In the genomic region with DNA sequence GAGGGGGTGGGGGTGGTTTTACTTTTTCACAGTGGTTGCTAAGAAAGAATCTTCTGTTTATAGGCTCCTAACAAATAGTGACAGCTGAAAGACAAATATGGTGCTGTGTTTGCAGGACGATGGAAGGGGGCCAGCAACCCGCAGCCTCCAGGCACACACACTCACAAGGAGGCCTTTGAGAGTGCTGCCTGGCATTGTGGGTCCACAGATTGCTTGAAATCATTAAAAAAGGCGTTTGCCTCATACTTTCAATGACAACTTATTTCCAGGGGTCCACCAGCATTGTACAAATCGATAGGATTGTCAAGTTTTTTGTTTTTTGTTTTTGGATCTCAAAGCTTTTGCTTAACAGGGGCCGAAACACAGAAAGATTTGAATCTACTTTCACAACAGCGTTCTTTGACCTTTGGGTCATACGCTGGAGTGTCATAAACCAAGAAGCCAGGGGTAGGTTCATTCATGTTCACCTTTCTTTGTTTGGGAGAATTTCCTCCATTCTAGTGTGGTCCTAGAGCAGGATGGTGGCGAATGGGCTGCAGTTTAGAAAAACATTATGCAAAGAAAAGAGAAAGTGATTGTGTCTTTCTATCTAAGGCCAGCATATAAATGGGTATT, we compare ENCODE assay signal across 1 cellular context.
TF ChIP-seq lines count a peak whose summit lies in the region.

No MANE protein-coding gene starts in this region.

TF ChIP-seq in HepG2, 621 proteins besides CTCF, POLR2A, EP300 and RAD21 (continued from another document and continues in another):
- TF ChIP-seq, protein P1, sequence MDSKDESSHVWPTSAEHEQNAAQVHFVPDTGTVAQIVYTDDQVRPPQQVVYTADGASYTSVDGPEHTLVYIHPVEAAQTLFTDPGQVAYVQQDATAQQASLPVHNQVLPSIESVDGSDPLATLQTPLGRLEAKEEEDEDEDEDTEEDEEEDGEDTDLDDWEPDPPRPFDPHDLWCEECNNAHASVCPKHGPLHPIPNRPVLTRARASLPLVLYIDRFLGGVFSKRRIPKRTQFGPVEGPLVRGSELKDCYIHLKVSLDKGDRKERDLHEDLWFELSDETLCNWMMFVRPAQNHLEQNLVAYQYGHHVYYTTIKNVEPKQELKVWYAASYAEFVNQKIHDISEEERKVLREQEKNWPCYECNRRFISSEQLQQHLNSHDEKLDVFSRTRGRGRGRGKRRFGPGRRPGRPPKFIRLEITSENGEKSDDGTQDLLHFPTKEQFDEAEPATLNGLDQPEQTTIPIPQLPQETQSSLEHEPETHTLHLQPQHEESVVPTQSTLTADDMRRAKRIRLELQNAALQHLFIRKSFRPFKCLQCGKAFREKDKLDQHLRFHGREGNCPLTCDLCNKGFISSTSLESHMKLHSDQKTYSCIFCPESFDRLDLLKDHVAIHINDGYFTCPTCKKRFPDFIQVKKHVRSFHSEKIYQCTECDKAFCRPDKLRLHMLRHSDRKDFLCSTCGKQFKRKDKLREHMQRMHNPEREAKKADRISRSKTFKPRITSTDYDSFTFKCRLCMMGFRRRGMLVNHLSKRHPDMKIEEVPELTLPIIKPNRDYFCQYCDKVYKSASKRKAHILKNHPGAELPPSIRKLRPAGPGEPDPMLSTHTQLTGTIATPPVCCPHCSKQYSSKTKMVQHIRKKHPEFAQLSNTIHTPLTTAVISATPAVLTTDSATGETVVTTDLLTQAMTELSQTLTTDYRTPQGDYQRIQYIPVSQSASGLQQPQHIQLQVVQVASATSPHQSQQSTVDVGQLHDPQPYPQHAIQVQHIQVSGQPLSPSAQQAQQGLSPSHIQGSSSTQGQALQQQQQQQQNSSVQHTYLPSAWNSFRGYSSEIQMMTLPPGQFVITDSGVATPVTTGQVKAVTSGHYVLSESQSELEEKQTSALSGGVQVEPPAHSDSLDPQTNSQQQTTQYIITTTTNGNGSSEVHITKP (CRISPR knock-in tag; IDR thresholded peaks at IDR 0.05; ENCODE audit: low read depth) = no peak
- TF ChIP-seq ZNF136 (CRISPR knock-in tag; IDR thresholded peaks at IDR 0.05; ENCODE audit: low read depth) (no peak), ZNF335 (CRISPR knock-in tag; IDR thresholded peaks at IDR 0.05) (no peak), ZFP36L1 (CRISPR knock-in tag; IDR thresholded peaks at IDR 0.05) (no peak), ZIK1 (CRISPR knock-in tag; IDR thresholded peaks at IDR 0.05; ENCODE audit: borderline replicate concordance, low read depth) (no peak), ZBTB42 (CRISPR knock-in tag; IDR thresholded peaks at IDR 0.05) (no peak), ZNF550 (CRISPR knock-in tag; IDR thresholded peaks at IDR 0.05; ENCODE audit: borderline replicate concordance) (no peak), ZNF558 (CRISPR knock-in tag; IDR thresholded peaks at IDR 0.05; ENCODE audit: borderline replicate concordance) (no peak), SSRP1 (CRISPR knock-in tag; IDR thresholded peaks at IDR 0.05) (peak; percentile 62; the same call in 1 of the 2 replicates), NCOA5 (CRISPR knock-in tag; IDR thresholded peaks at IDR 0.05) (no peak), ZNF713 (CRISPR knock-in tag; IDR thresholded peaks at IDR 0.05) (no peak), NFATC3 (CRISPR knock-in tag; IDR thresholded peaks at IDR 0.05) (no peak), MAFF (IDR thresholded peaks at IDR 0.05; ENCODE audit: low read depth, low read length) (no peak), ATF7 (IDR thresholded peaks at IDR 0.05) (no peak), ATF7 (CRISPR knock-in tag; IDR thresholded peaks at IDR 0.05) (no peak), ZNF549 (CRISPR knock-in tag; IDR thresholded peaks at IDR 0.05) (no peak), PITX1 (CRISPR knock-in tag; IDR thresholded peaks at IDR 0.05) (no peak), GABPA (IDR thresholded peaks at IDR 0.05; ENCODE audit: low read depth, low read length) (no peak), GABPA (CRISPR knock-in tag; IDR thresholded peaks at IDR 0.05; ENCODE audit: low read depth) (no peak), SALL2 (CRISPR knock-in tag; IDR thresholded peaks at IDR 0.05) (no peak), ZNF256 (CRISPR knock-in tag; conservative IDR thresholded peaks at IDR 0.05) (no peak), ZFP82 (CRISPR knock-in tag; IDR thresholded peaks at IDR 0.05; ENCODE audit: borderline replicate concordance) (no peak), SRY (CRISPR knock-in tag; IDR thresholded peaks at IDR 0.05) (no peak), U2AF1 (optimal IDR thresholded peaks at IDR 0.05; ENCODE audit: low read depth, low read length) (no peak), EHMT2 (IDR thresholded peaks at IDR 0.05; ENCODE audit: borderline replicate concordance, low read depth, low read length) (peak; percentile 87; the same call in 1 of the 2 replicates), SUZ12 (IDR thresholded peaks at IDR 0.05; ENCODE audit: low read depth, low read length) (no peak), ZNF775 (CRISPR knock-in tag; IDR thresholded peaks at IDR 0.05; ENCODE audit: borderline replicate concordance) (no peak), KAT7 (CRISPR knock-in tag; IDR thresholded peaks at IDR 0.05; ENCODE audit: borderline replicate concordance) (no peak), REL (CRISPR knock-in tag; conservative IDR thresholded peaks at IDR 0.05) (no peak), KDM5A (IDR thresholded peaks at IDR 0.05; ENCODE audit: borderline replicate concordance, low read length) (no peak)
- TF ChIP-seq, protein P2, sequence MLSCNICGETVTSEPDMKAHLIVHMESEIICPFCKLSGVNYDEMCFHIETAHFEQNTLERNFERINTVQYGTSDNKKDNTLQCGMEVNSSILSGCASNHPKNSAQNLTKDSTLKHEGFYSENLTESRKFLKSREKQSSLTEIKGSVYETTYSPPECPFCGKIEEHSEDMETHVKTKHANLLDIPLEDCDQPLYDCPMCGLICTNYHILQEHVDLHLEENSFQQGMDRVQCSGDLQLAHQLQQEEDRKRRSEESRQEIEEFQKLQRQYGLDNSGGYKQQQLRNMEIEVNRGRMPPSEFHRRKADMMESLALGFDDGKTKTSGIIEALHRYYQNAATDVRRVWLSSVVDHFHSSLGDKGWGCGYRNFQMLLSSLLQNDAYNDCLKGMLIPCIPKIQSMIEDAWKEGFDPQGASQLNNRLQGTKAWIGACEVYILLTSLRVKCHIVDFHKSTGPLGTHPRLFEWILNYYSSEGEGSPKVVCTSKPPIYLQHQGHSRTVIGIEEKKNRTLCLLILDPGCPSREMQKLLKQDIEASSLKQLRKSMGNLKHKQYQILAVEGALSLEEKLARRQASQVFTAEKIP (CRISPR knock-in tag; IDR thresholded peaks at IDR 0.05; ENCODE audit: borderline replicate concordance) = no peak
- TF ChIP-seq, protein P3, sequence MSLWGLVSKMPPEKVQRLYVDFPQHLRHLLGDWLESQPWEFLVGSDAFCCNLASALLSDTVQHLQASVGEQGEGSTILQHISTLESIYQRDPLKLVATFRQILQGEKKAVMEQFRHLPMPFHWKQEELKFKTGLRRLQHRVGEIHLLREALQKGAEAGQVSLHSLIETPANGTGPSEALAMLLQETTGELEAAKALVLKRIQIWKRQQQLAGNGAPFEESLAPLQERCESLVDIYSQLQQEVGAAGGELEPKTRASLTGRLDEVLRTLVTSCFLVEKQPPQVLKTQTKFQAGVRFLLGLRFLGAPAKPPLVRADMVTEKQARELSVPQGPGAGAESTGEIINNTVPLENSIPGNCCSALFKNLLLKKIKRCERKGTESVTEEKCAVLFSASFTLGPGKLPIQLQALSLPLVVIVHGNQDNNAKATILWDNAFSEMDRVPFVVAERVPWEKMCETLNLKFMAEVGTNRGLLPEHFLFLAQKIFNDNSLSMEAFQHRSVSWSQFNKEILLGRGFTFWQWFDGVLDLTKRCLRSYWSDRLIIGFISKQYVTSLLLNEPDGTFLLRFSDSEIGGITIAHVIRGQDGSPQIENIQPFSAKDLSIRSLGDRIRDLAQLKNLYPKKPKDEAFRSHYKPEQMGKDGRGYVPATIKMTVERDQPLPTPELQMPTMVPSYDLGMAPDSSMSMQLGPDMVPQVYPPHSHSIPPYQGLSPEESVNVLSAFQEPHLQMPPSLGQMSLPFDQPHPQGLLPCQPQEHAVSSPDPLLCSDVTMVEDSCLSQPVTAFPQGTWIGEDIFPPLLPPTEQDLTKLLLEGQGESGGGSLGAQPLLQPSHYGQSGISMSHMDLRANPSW (CRISPR knock-in tag; IDR thresholded peaks at IDR 0.05; ENCODE audit: borderline replicate concordance) = no peak
- TF ChIP-seq, protein P4, sequence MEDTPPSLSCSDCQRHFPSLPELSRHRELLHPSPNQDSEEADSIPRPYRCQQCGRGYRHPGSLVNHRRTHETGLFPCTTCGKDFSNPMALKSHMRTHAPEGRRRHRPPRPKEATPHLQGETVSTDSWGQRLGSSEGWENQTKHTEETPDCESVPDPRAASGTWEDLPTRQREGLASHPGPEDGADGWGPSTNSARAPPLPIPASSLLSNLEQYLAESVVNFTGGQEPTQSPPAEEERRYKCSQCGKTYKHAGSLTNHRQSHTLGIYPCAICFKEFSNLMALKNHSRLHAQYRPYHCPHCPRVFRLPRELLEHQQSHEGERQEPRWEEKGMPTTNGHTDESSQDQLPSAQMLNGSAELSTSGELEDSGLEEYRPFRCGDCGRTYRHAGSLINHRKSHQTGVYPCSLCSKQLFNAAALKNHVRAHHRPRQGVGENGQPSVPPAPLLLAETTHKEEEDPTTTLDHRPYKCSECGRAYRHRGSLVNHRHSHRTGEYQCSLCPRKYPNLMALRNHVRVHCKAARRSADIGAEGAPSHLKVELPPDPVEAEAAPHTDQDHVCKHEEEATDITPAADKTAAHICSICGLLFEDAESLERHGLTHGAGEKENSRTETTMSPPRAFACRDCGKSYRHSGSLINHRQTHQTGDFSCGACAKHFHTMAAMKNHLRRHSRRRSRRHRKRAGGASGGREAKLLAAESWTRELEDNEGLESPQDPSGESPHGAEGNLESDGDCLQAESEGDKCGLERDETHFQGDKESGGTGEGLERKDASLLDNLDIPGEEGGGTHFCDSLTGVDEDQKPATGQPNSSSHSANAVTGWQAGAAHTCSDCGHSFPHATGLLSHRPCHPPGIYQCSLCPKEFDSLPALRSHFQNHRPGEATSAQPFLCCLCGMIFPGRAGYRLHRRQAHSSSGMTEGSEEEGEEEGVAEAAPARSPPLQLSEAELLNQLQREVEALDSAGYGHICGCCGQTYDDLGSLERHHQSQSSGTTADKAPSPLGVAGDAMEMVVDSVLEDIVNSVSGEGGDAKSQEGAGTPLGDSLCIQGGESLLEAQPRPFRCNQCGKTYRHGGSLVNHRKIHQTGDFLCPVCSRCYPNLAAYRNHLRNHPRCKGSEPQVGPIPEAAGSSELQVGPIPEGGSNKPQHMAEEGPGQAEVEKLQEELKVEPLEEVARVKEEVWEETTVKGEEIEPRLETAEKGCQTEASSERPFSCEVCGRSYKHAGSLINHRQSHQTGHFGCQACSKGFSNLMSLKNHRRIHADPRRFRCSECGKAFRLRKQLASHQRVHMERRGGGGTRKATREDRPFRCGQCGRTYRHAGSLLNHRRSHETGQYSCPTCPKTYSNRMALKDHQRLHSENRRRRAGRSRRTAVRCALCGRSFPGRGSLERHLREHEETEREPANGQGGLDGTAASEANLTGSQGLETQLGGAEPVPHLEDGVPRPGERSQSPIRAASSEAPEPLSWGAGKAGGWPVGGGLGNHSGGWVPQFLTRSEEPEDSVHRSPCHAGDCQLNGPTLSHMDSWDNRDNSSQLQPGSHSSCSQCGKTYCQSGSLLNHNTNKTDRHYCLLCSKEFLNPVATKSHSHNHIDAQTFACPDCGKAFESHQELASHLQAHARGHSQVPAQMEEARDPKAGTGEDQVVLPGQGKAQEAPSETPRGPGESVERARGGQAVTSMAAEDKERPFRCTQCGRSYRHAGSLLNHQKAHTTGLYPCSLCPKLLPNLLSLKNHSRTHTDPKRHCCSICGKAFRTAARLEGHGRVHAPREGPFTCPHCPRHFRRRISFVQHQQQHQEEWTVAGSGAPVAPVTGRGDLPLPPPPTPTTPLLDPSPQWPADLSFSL (CRISPR knock-in tag; IDR thresholded peaks at IDR 0.05) = peak; percentile 87
- TF ChIP-seq, protein P5, sequence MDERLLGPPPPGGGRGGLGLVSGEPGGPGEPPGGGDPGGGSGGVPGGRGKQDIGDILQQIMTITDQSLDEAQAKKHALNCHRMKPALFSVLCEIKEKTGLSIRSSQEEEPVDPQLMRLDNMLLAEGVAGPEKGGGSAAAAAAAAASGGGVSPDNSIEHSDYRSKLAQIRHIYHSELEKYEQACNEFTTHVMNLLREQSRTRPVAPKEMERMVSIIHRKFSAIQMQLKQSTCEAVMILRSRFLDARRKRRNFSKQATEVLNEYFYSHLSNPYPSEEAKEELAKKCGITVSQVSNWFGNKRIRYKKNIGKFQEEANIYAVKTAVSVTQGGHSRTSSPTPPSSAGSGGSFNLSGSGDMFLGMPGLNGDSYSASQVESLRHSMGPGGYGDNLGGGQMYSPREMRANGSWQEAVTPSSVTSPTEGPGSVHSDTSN (CRISPR knock-in tag; IDR thresholded peaks at IDR 0.05) = no peak
- TF ChIP-seq, protein P6, sequence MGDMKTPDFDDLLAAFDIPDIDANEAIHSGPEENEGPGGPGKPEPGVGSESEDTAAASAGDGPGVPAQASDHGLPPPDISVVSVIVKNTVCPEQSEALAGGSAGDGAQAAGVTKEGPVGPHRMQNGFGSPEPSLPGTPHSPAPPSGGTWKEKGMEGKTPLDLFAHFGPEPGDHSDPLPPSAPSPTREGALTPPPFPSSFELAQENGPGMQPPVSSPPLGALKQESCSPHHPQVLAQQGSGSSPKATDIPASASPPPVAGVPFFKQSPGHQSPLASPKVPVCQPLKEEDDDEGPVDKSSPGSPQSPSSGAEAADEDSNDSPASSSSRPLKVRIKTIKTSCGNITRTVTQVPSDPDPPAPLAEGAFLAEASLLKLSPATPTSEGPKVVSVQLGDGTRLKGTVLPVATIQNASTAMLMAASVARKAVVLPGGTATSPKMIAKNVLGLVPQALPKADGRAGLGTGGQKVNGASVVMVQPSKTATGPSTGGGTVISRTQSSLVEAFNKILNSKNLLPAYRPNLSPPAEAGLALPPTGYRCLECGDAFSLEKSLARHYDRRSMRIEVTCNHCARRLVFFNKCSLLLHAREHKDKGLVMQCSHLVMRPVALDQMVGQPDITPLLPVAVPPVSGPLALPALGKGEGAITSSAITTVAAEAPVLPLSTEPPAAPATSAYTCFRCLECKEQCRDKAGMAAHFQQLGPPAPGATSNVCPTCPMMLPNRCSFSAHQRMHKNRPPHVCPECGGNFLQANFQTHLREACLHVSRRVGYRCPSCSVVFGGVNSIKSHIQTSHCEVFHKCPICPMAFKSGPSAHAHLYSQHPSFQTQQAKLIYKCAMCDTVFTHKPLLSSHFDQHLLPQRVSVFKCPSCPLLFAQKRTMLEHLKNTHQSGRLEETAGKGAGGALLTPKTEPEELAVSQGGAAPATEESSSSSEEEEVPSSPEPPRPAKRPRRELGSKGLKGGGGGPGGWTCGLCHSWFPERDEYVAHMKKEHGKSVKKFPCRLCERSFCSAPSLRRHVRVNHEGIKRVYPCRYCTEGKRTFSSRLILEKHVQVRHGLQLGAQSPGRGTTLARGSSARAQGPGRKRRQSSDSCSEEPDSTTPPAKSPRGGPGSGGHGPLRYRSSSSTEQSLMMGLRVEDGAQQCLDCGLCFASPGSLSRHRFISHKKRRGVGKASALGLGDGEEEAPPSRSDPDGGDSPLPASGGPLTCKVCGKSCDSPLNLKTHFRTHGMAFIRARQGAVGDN (CRISPR knock-in tag; IDR thresholded peaks at IDR 0.05) = no peak
- TF ChIP-seq, protein P7, sequence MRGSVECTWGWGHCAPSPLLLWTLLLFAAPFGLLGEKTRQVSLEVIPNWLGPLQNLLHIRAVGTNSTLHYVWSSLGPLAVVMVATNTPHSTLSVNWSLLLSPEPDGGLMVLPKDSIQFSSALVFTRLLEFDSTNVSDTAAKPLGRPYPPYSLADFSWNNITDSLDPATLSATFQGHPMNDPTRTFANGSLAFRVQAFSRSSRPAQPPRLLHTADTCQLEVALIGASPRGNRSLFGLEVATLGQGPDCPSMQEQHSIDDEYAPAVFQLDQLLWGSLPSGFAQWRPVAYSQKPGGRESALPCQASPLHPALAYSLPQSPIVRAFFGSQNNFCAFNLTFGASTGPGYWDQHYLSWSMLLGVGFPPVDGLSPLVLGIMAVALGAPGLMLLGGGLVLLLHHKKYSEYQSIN (CRISPR knock-in tag; IDR thresholded peaks at IDR 0.05; ENCODE audit: borderline replicate concordance) = no peak
